18 cellular contexts compared by ENCODE assay signal in the genomic region with DNA sequence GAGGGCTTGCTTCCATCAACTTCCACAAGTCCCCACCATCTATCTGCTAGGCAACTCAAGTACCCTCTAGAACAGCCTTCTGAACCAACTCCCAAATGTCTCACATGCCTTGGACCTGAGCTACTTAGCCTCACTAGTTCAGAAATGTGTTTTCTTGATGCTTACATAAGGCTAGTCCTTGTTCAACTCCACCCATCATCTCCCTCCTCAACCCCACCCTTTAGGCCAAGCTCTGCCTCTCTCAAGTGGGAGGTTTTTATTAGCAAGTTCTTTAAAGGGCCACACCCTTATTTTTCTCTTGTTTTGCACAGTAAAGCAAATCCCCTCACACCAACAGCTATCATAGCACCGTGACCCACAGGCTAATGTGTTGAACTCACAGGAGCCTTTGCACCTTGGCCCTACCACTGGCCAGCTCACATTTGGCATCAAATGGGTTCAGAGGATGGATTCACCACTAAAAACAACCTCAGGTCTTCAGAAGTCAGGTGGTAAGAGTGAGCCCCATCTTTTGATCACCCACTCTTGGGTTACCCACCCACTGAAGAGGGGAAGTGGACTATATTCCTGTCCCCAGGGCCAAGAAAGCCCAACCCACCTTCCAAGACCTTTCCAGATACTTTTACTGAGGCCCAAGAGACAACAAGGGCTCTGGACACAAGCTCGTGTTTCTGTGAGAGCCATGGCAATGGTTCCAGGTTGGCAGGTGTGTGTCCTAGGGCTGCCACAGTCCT. TPM values are rescaled to one million over a fixed set of nuclear protein-coding genes. Genes with fewer than 3 reads are reported as not detected.
DNase-seq lines count a peak whose midpoint lies in the region; ATAC-seq and TF ChIP-seq lines count a peak whose summit lies in the region.
"Had no signal": no experiment of that assay in that cellular context is flagged by ENCODE, and none has a peak within 500 bp of the region (broad histone marks: within the 10 kb centered on the region; RNA-seq: fewer than 3 reads in every experiment).

No MANE protein-coding gene starts in this region.

- H3K4me1 ChIP-seq in effector memory CD4-positive, alpha-beta T cell (ENCODE audit: control insufficient read depth, insufficient read depth, low read length, poor library complexity, severe bottlenecking) = peaks cover 71% of the 10 kb centered on the region
- H3K4me1 ChIP-seq in spleen (peaks cover 14 to 96% (median 83%) of the 10 kb centered on the region in 6 donors), prostate gland (replicated peaks) (no peaks in the 10 kb centered on the region), SJCRH30 (no peaks in the 10 kb centered on the region)
- H3K4me1 ChIP-seq: A549, Caco-2 had no signal

- peaks cover 49% of the 10 kb centered on the region for H3K36me3 Mint-ChIP-seq in activated T-cell treated with anti-CD3 and anti-CD28 coated beads, Interleukin-2, amount 50 U/mL, for 24 hours (ENCODE audit: low read depth)

- peaks cover 19% of the 10 kb centered on the region for H3K9me3 Mint-ChIP-seq in activated T-cell treated with anti-CD3 and anti-CD28 coated beads, Interleukin-2, amount 50 U/mL, for 24 hours

- TF ChIP-seq POLR2A in spleen (IDR thresholded peaks at IDR 0.05) (no peak), prostate gland (IDR thresholded peaks at IDR 0.05) (no peak)

- 64 to 76% (median 66%) methylated on average over 2 of the region's 2 CpGs for WGBS in spleen, 5 donors
- WGBS in prostate gland = 56% methylated on average over 2 of the region's 2 CpGs

- no peak overlapping the region for H3K4me3 Mint-ChIP-seq in activated T-cell treated with anti-CD3 and anti-CD28 coated beads, Interleukin-2, amount 50 U/mL, for 24 hours

- peak overlapping the region; percentile 69 for H3K27ac ChIP-seq in HL-60 (replicated peaks)
- peak overlapping the region; percentile 82 for H3K27ac ChIP-seq in effector memory CD4-positive, alpha-beta T cell (ENCODE audit: insufficient read depth, low read length, poor library complexity, severe bottlenecking)
- peak overlapping the region in 7 of 8 donors; percentile 71 to 93 (median 83) for H3K27ac ChIP-seq in spleen
- H3K27ac ChIP-seq in prostate gland = no peak overlapping the region
- H3K27ac ChIP-seq in SJCRH30 = no peak overlapping the region
- H3K27ac ChIP-seq: A549 had no signal

- intact Hi-C loops in spleen (cut with DNase I; ENCODE audit: low total_unique reads) (no loop called here), prostate gland (cut with DNase I) (no loop called here)

- no peaks in the 10 kb centered on the region for H3K36me3 ChIP-seq in effector memory CD4-positive, alpha-beta T cell (ENCODE audit: control insufficient read depth, insufficient read depth, low read length)
- peaks cover 0 to 13% (median 0%) of the 10 kb centered on the region in 6 donors for H3K36me3 ChIP-seq in spleen
- no peaks in the 10 kb centered on the region for H3K36me3 ChIP-seq in prostate gland
- H3K36me3 ChIP-seq in SJCRH30 = no peaks in the 10 kb centered on the region
- H3K36me3 ChIP-seq: WERI-Rb-1 had no signal

- TF ChIP-seq CTCF in HL-60 (IDR thresholded peaks at IDR 0.05; ENCODE audit: insufficient read depth, low read length) (no peak), spleen (IDR thresholded peaks at IDR 0.05 in 8 of 11, conservative IDR thresholded peaks at IDR 0.05 in 3 of 11) (no peak), prostate gland (IDR thresholded peaks at IDR 0.05) (no peak)

- no peak for ATAC-seq in HG03571 (IDR thresholded peaks at IDR 0.05; ENCODE audit: unreplicated experiment)
- ATAC-seq: A549; activated naive CD4-positive, alpha-beta T cell treated with anti-CD3 and anti-CD28 coated beads, Interleukin-2, amount 50 U/mL, for 72 hours had no signal

- H3K9me3 ChIP-seq in effector memory CD4-positive, alpha-beta T cell (ENCODE audit: control insufficient read depth, low read length) = no peaks in the 10 kb centered on the region
- H3K9me3 ChIP-seq in spleen = peaks cover 0 to 4% (median 0%) of the 10 kb centered on the region in 8 donors
- no peaks in the 10 kb centered on the region for H3K9me3 ChIP-seq in prostate gland
- H3K9me3 ChIP-seq in SJCRH30 (replicated peaks) = no peaks in the 10 kb centered on the region
- H3K9me3 ChIP-seq: Caco-2 had no signal

- H3K27me3 Mint-ChIP-seq in activated T-cell treated with anti-CD3 and anti-CD28 coated beads, Interleukin-2, amount 50 U/mL, for 24 hours = no peaks in the 10 kb centered on the region

- no peak for DNase-seq in activated T-cell treated with anti-CD3 and anti-CD28 coated beads, Interleukin-2, amount 50 U/mL, for 24 hours
- no peak for DNase-seq in activated T-cell treated with anti-CD3 and anti-CD28 coated beads, Interleukin-2, amount 50 U/mL, for 1 hour
- DNase-seq in HL-60 (ENCODE audit: low read depth in 1 of 2, low spot score in 1 of 2) (no peak), spleen (peak; percentile 46), prostate gland (ENCODE audit: low spot score) (no peak), SJCRH30 (no peak)
- no peak for DNase-seq in effector memory CD4-positive, alpha-beta T cell
- DNase-seq: activated CD8-positive, alpha-beta memory T cell treated with anti-CD3 and anti-CD28 coated beads, Interleukin-2, amount 50 U/mL, for 4 hours; Caco-2; KG1; midbrain; NCI-H1436; WERI-Rb-1 had no signal

- H3K4me3 ChIP-seq in HL-60 (replicated peaks; ENCODE audit: insufficient read depth, low read length) (no peak overlapping the region), spleen (peak overlapping the region in 2 of 8 donors; percentile 0 to 59), prostate gland (no peak overlapping the region), SJCRH30 (no peak overlapping the region)
- H3K4me3 ChIP-seq in effector memory CD4-positive, alpha-beta T cell (ENCODE audit: insufficient read depth, low read depth, low read length, poor library complexity, severe bottlenecking) = no peak overlapping the region
- H3K4me3 ChIP-seq: A549 had no signal

- H3K4me1 Mint-ChIP-seq in activated T-cell treated with anti-CD3 and anti-CD28 coated beads, Interleukin-2, amount 50 U/mL, for 24 hours (ENCODE audit: low read depth) = peaks cover 99% of the 10 kb centered on the region

- H3K27ac Mint-ChIP-seq in activated T-cell treated with anti-CD3 and anti-CD28 coated beads, Interleukin-2, amount 50 U/mL, for 24 hours = peak overlapping the region; percentile 8
- H3K27ac Mint-ChIP-seq: progenitor cell of endocrine pancreas had no signal

- H3K27me3 ChIP-seq in HL-60 (ENCODE audit: insufficient read depth, poor library complexity, severe bottlenecking) = no peaks in the 10 kb centered on the region
- no peaks in the 10 kb centered on the region for H3K27me3 ChIP-seq in effector memory CD4-positive, alpha-beta T cell (replicated peaks; ENCODE audit: control insufficient read depth, insufficient read depth, low read length, poor library complexity, severe bottlenecking)
- H3K27me3 ChIP-seq in spleen (replicated peaks in 1 of 7) = no peaks in the 10 kb centered on the region
- H3K27me3 ChIP-seq in prostate gland (replicated peaks; ENCODE audit: insufficient read depth) = no peaks in the 10 kb centered on the region
- no peaks in the 10 kb centered on the region for H3K27me3 ChIP-seq in SJCRH30

RNA-seq across cellular contexts. Expression of gene PIK3R5, which starts 12.2 kb away (rescaled TPM):
- total RNA-seq in spleen (100 to 1,000 TPM in 1 of 7 donors, 10 to 100 TPM in 6; 46.1 to 110 (median 79.1) TPM), prostate gland (10 to 100 TPM in 1 of 2 donors, 1 to 10 TPM in 1; 3.2 to 10.4 TPM)
- 10 to 100 TPM in 2 of 3 donors, 1 to 10 TPM in 1; 8.5 to 18.2 (median 12.3) TPM for polyA plus RNA-seq in spleen
- not detected in 2 replicates for total RNA-seq in SJCRH30 (2014; rRNA removed; shearing (Covaris generic))
- total RNA-seq: Caco-2, glomerular endothelial cell had no signal

Comparison
In these comparisons a context has a peak if more than half of its experiments do, and no peak if none do; other contexts are left out.
1. H3K27ac ChIP-seq: peak in HL-60 (single experiment), effector memory CD4-positive, alpha-beta T cell (single experiment) and spleen (7 of 8); none in prostate gland (0 of 2) and SJCRH30 (single experiment).
2. RNA of gene PIK3R5, which starts 12.2 kb away (total RNA-seq): 46.1 to 110 TPM in spleen; 3.2 to 10.4 TPM in prostate gland and not detected in SJCRH30; every median in the first group is over 4 times any median in the second.